14 cellular contexts compared by ENCODE assay signal in genomic region chr10:34996843-34997242, GRCh38.
DNase-seq lines count a peak whose midpoint lies in the region; ATAC-seq, FAIRE-seq and TF ChIP-seq lines count a peak whose summit lies in the region.
"Had no signal": no experiment of that assay in that cellular context is flagged by ENCODE, and none has a peak within 500 bp of the region (broad histone marks: within the 10 kb centered on the region; RNA-seq: fewer than 3 reads in every experiment).

No MANE protein-coding gene starts in this region.

- no peaks in the 10 kb centered on the region for H3K27me3 Mint-ChIP-seq in astrocyte (ENCODE audit: low read depth, unreplicated experiment)
- H3K27me3 Mint-ChIP-seq in activated naive CD8-positive, alpha-beta T cell treated with anti-CD3 and anti-CD28 coated beads, Interleukin-2, amount 50 U/mL, for 24 hours, result no peaks in the 10 kb centered on the region

- peaks cover 4% of the 10 kb centered on the region for H3K4me1 ChIP-seq in DND-41 (ENCODE audit: insufficient read depth, low read length)
- peaks cover 11% of the 10 kb centered on the region for H3K4me1 ChIP-seq in astrocyte (ENCODE audit: insufficient read depth, low read length)
- no peaks in the 10 kb centered on the region for H3K4me1 ChIP-seq in mucosa of descending colon (ENCODE audit: low read depth)

- H3K27ac ChIP-seq in DND-41 (ENCODE audit: low read length) (no peak overlapping the region), astrocyte (ENCODE audit: low read depth, low read length) (no peak overlapping the region)

- H3K36me3 Mint-ChIP-seq in astrocyte (ENCODE audit: low read depth, unreplicated experiment), result peaks cover 14% of the 10 kb centered on the region
- H3K36me3 Mint-ChIP-seq in activated naive CD8-positive, alpha-beta T cell treated with anti-CD3 and anti-CD28 coated beads, Interleukin-2, amount 50 U/mL, for 24 hours (ENCODE audit: low read depth), result no peaks in the 10 kb centered on the region

- TF ChIP-seq CTCF in DND-41 (IDR thresholded peaks at IDR 0.05; ENCODE audit: borderline replicate concordance, extremely low read depth, low read length, poor library complexity, severe bottlenecking) (no peak), astrocyte (IDR thresholded peaks at IDR 0.05; ENCODE audit: insufficient read depth, low read depth, low read length) (no peak), mucosa of descending colon (IDR thresholded peaks at IDR 0.05) (no peak)

- H3K4me3 ChIP-seq in DND-41 (ENCODE audit: low read depth in 1 of 2, low read length in 2 of 2) (no peak overlapping the region), astrocyte (ENCODE audit: insufficient read depth, low read depth, low read length) (no peak overlapping the region), mucosa of descending colon (no peak overlapping the region)

- peaks cover 24% of the 10 kb centered on the region for H3K4me1 Mint-ChIP-seq in astrocyte (ENCODE audit: low read depth, unreplicated experiment)
- H3K4me1 Mint-ChIP-seq in activated naive CD8-positive, alpha-beta T cell treated with anti-CD3 and anti-CD28 coated beads, Interleukin-2, amount 50 U/mL, for 24 hours, result peaks cover 17% of the 10 kb centered on the region

- H2AFZ ChIP-seq in DND-41 (ENCODE audit: low read depth, low read length) (no peak overlapping the region), astrocyte (ENCODE audit: low read depth, low read length) (no peak overlapping the region)

- H3K4me2 ChIP-seq in DND-41 (ENCODE audit: insufficient read depth, low read length) (no peak overlapping the region), astrocyte (ENCODE audit: low read length) (no peak overlapping the region)

- H3K36me3 ChIP-seq in DND-41 (ENCODE audit: insufficient read depth, low read length), result no peaks in the 10 kb centered on the region
- no peaks in the 10 kb centered on the region for H3K36me3 ChIP-seq in astrocyte (ENCODE audit: insufficient read depth, low read length)
- H3K36me3 ChIP-seq in mucosa of descending colon (ENCODE audit: low read depth), result no peaks in the 10 kb centered on the region

- H3K9ac ChIP-seq in DND-41 (ENCODE audit: low read depth, low read length) (no peak overlapping the region), astrocyte (ENCODE audit: low read length) (no peak overlapping the region)

- H3K9me3 Mint-ChIP-seq in astrocyte (ENCODE audit: unreplicated experiment), result peaks cover 2% of the 10 kb centered on the region
- H3K9me3 Mint-ChIP-seq in activated naive CD8-positive, alpha-beta T cell treated with anti-CD3 and anti-CD28 coated beads, Interleukin-2, amount 50 U/mL, for 24 hours, result no peaks in the 10 kb centered on the region

- no peak for FAIRE-seq in astrocyte (lab: Jason Lieb, UNC)
- FAIRE-seq: urothelium cell line had no signal

- no peak overlapping the region for H3K27ac Mint-ChIP-seq in astrocyte (ENCODE audit: unreplicated experiment)
- no peak overlapping the region for H3K27ac Mint-ChIP-seq in activated naive CD8-positive, alpha-beta T cell treated with anti-CD3 and anti-CD28 coated beads, Interleukin-2, amount 50 U/mL, for 24 hours

- H3K4me3 Mint-ChIP-seq in astrocyte (ENCODE audit: unreplicated experiment), result no peak overlapping the region
- no peak overlapping the region for H3K4me3 Mint-ChIP-seq in activated naive CD8-positive, alpha-beta T cell treated with anti-CD3 and anti-CD28 coated beads, Interleukin-2, amount 50 U/mL, for 24 hours

- no peaks in the 10 kb centered on the region for H3K9me3 ChIP-seq in DND-41 (ENCODE audit: insufficient read depth, low read length, severe bottlenecking)
- H3K9me3 ChIP-seq in astrocyte (ENCODE audit: insufficient read depth, low read depth, low read length), result no peaks in the 10 kb centered on the region
- no peaks in the 10 kb centered on the region for H3K9me3 ChIP-seq in mucosa of descending colon

- H3K79me2 ChIP-seq in DND-41 (ENCODE audit: insufficient read depth, low read length) (no peaks in the 10 kb centered on the region), astrocyte (ENCODE audit: insufficient read depth, low read length) (no peaks in the 10 kb centered on the region)

- intact Hi-C loops in mucosa of descending colon (cut with DNase I, micrococcal nuclease), result no loop called here

- no peaks in the 10 kb centered on the region for H3K27me3 ChIP-seq in DND-41 (ENCODE audit: insufficient read depth, low read length, poor library complexity)
- no peaks in the 10 kb centered on the region for H3K27me3 ChIP-seq in astrocyte (ENCODE audit: insufficient read depth, low read length)

- ATAC-seq in DND-41 (ENCODE audit: insufficient read depth, low read depth) (peak; percentile 61; the same call in 1 of the 3 replicates), mucosa of descending colon (peak; percentile 43), HG03045 (IDR thresholded peaks at IDR 0.05; ENCODE audit: unreplicated experiment) (no peak)
- no peak for ATAC-seq in activated naive CD8-positive, alpha-beta T cell treated with anti-CD3 and anti-CD28 coated beads, Interleukin-2, amount 50 U/mL, for 24 hours

- DNase-seq in DND-41 (no peak), Kasumi-1 (lab: John Stamatoyannopoulos, UW) (peak; percentile 99 to 100), astrocyte (ENCODE audit: low read depth) (peak; percentile 6), mucosa of descending colon (peak in 2 of 3 donors; percentile 12 to 55), GM19240 (ENCODE audit: insufficient read length, low spot score) (no peak), NCI-H226 (no peak)
- no peak for DNase-seq in activated naive CD8-positive, alpha-beta T cell treated with anti-CD3 and anti-CD28 coated beads, Interleukin-2, amount 50 U/mL, for 24 hours
- DNase-seq: activated gamma-delta T cell, Calu3, cortex of kidney, mesendoderm, RPMI8226 had no signal

- H4K20me1 ChIP-seq in DND-41 (ENCODE audit: insufficient read depth, low read length), result no peaks in the 10 kb centered on the region
- no peaks in the 10 kb centered on the region for H4K20me1 ChIP-seq in astrocyte (ENCODE audit: insufficient read depth, low read length)

Comparison
In these comparisons a context has a peak if more than half of its experiments do, and no peak if none do; other contexts are left out.
1. ATAC-seq: peak in DND-41 (single experiment) and mucosa of descending colon (single experiment); none in activated naive CD8-positive, alpha-beta T cell treated with anti-CD3 and anti-CD28 coated beads, Interleukin-2, amount 50 U/mL, for 24 hours (single experiment) and HG03045 (single experiment).
2. DNase-seq: peak in Kasumi-1 (2 of 2), astrocyte (single experiment) and mucosa of descending colon (2 of 3); none in DND-41 (single experiment), GM19240 (single experiment), NCI-H226 (single experiment) and activated naive CD8-positive, alpha-beta T cell treated with anti-CD3 and anti-CD28 coated beads, Interleukin-2, amount 50 U/mL, for 24 hours (single experiment).